13 cellular contexts compared by ENCODE assay signal in the genomic region with DNA sequence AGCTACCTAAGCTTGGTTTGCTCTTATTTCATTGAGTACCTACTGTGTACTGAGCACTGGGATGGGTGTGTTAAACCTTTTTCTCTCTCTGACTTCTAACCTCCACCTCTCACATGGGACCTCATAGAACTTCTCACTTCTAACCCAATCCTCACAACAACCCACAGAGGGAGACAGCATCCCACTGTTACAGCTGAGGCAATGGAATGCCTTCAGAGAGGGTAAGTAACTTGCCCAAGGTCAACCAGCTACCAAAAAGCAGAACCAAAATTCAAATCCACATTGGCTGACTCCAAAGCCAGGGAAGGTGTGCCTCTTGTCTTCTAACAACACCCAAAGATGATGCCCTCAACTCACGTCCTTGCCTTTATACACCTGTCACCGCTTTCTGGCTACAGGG. TPM values are rescaled to one million over a fixed set of nuclear protein-coding genes. Genes with fewer than 3 reads are reported as not detected.
DNase-seq lines count a peak whose midpoint lies in the region; ATAC-seq and TF ChIP-seq lines count a peak whose summit lies in the region.
"Had no signal": no experiment of that assay in that cellular context is flagged by ENCODE, and none has a peak within 500 bp of the region (broad histone marks: within the 10 kb centered on the region; RNA-seq: fewer than 3 reads in every experiment).

No MANE protein-coding gene starts in this region.

- peak overlapping the region in 7 of 11 experiments; percentile 16 to 83 (median 56); a peak in 13 of 22 replicates for H3K4me2 ChIP-seq in BLaER1 treated with 17β-estradiol and CSF1 and Interleukin-3, amounts not matched to agents 10 nM and 100 nM

- TF ChIP-seq CTCF in GM12873 (IDR thresholded peaks at IDR 0.05; ENCODE audit: insufficient read depth, low read depth, low read length, missing control alignments) = peak; percentile 49
- TF ChIP-seq CTCF in fibroblast of the aortic adventitia (IDR thresholded peaks at IDR 0.05; ENCODE audit: insufficient read depth, low read length) = peak; percentile 19

- in situ Hi-C loops in SK-MEL-5 (cut with HindIII; ENCODE audit: low pct_unique_long_range_greater_than_20kb, low sequenced_read_pairs) = no loop called here

- H3K27me3 ChIP-seq in BLaER1 treated with 17β-estradiol and CSF1 and Interleukin-3, amounts not matched to agents 10 nM and 100 nM = peaks cover 0 to 26% (median 21%) of the 10 kb centered on the region in 11 experiments; a peak in 11 of 22 replicates
- H3K27me3 ChIP-seq: Peyer's patch had no signal

- H3K9ac ChIP-seq in BLaER1 treated with 17β-estradiol and CSF1 and Interleukin-3, amounts not matched to agents 10 nM and 100 nM = no peak overlapping the region

- H3K4me1 ChIP-seq in BLaER1 treated with 17β-estradiol and CSF1 and Interleukin-3, amounts not matched to agents 10 nM and 100 nM = peaks cover 38 to 76% (median 56%) of the 10 kb centered on the region in 10 experiments

- H3K36me3 ChIP-seq in BLaER1 treated with 17β-estradiol and CSF1 and Interleukin-3, amounts not matched to agents 10 nM and 100 nM = no peaks in the 10 kb centered on the region
- H3K36me3 ChIP-seq: Peyer's patch had no signal

- no peak overlapping the region for H3K4me3 ChIP-seq in BLaER1 treated with 17β-estradiol and CSF1 and Interleukin-3, amounts not matched to agents 10 nM and 100 nM
- no peak overlapping the region for H3K4me3 ChIP-seq in fibroblast of the aortic adventitia (ENCODE audit: low read depth, low read length)
- H3K4me3 ChIP-seq: Peyer's patch had no signal

- no peaks in the 10 kb centered on the region for H3K9me3 ChIP-seq in BLaER1 treated with 17β-estradiol and CSF1 and Interleukin-3, amounts not matched to agents 10 nM and 100 nM (replicated peaks in 1 of 11)
- H3K9me3 ChIP-seq: Peyer's patch had no signal

- DNase-seq in SK-MEL-5 (ENCODE audit: low read depth, low spot score) = peak; percentile 54
- no peak for DNase-seq in fibroblast of the aortic adventitia (ENCODE audit: low read depth)
- no peak for DNase-seq in NCI-H2196 treated with DMSO at 0.1 percent for 48 hours (lab: John Stamatoyannopoulos, UW; ENCODE audit: unreplicated experiment)
- DNase-seq in sciatic nerve (ENCODE audit: low spot score) = no peak
- DNase-seq in GM03348 (ENCODE audit: low spot score) = no peak
- no peak for DNase-seq in activated effector memory CD4-positive, alpha-beta T cell treated with anti-CD3 and anti-CD28 coated beads, Interleukin-2, amount 50 U/mL, for 16 hours
- DNase-seq: activated CD4-positive, alpha-beta T cell treated with anti-CD3 and anti-CD28 coated beads for 4 hours; amniotic stem cell; left cardiac atrium; NCI-H1694 treated with DMSO at 0.1 percent for 48 hours; Peyer's patch had no signal

- ATAC-seq in sciatic nerve = no peak

- H4K20me1 ChIP-seq in BLaER1 treated with 17β-estradiol and CSF1 and Interleukin-3, amounts not matched to agents 10 nM and 100 nM = peaks cover 0 to 2% (median 0%) of the 10 kb centered on the region in 11 experiments; a peak in 2 of 22 replicates

- H3K27ac ChIP-seq in BLaER1 treated with 17β-estradiol and CSF1 and Interleukin-3, amounts not matched to agents 10 nM and 100 nM = peak overlapping the region in 4 of 11 experiments; percentile 5 to 60 (median 56); a peak in 7 of 22 replicates

- intact Hi-C loops in sciatic nerve (cut with DNase I) = no loop called here

RNA-seq across cellular contexts. Expression of a gene that starts 5.4 kb away (rescaled TPM):
- total RNA-seq in SK-MEL-5 (2014; rRNA removed; shearing (Covaris generic)) = 70.0 and 74.7 TPM in 2 replicates
- polyA plus RNA-seq in SK-MEL-5 (2015; cell fraction: cytosol; rRNA removed) = 78.2 and 120 TPM in 2 replicates
- polyA plus RNA-seq in SK-MEL-5 (2015; cell fraction: nucleus; rRNA removed) = 65.2 and 69.3 TPM in 2 replicates
- total RNA-seq in fibroblast of the aortic adventitia (ENCODE audit: low replicate concordance) = 13.7 and 83.5 TPM in 2 replicates
- total RNA-seq in sciatic nerve = 17.1 TPM

RNA-seq across cellular contexts. Expression of a gene that starts 56.6 kb away (rescaled TPM):
- total RNA-seq in SK-MEL-5 (2014; rRNA removed; shearing (Covaris generic)) = 50.4 and 64.8 TPM in 2 replicates
- polyA plus RNA-seq in SK-MEL-5 (2015; cell fraction: cytosol; rRNA removed) = 27.6 and 31.2 TPM in 2 replicates
- 13.0 and 25.2 TPM in 2 replicates for polyA plus RNA-seq in SK-MEL-5 (2015; cell fraction: nucleus; rRNA removed)
- total RNA-seq in fibroblast of the aortic adventitia (ENCODE audit: low replicate concordance) (40.3 and 46.0 TPM in 2 replicates), sciatic nerve (22.7 TPM)
